11 cellular contexts compared by ENCODE assay signal in the genomic region with DNA sequence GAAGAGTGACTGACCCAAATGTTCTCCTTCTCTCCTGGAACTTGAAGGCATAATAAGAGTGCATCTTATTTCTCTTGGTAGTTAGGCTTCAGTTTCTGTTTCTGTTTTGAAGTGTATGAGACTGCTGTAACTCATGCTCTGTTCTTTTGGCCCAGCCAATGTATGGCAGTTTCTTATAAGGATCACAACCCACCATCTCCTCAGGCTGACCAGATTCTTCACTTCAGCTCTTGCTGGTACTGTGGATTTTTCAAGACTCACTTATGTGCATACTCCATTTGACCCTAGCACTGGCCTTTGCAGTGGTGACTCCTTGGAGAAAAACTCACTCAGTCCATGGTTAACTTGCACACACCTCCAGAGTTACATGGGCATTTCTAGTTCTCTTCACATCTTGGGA. TPM values are rescaled to one million over a fixed set of nuclear protein-coding genes. Genes with fewer than 3 reads are reported as not detected.
A peak's percentile ranks its signal among the peaks of the same experiment; 100 is the strongest.
DNase-seq lines count a peak whose midpoint lies in the region; ATAC-seq and TF ChIP-seq lines count a peak whose summit lies in the region.
"Had no signal": no experiment of that assay in that cellular context is flagged by ENCODE, and none has a peak within 500 bp of the region (broad histone marks: within the 10 kb centered on the region; RNA-seq: fewer than 3 reads in every experiment).

No MANE protein-coding gene starts in this region.

- no peak overlapping the region for H3K4me3 Mint-ChIP-seq in activated naive CD4-positive, alpha-beta T cell treated with anti-CD3 and anti-CD28 coated beads for 36 hours

- H3K4me3 ChIP-seq in MM.1S (ENCODE audit: low read length) (peak overlapping the region; percentile 41), transverse colon (no peak overlapping the region)

- H3K4me1 Mint-ChIP-seq in activated naive CD4-positive, alpha-beta T cell treated with anti-CD3 and anti-CD28 coated beads for 36 hours (ENCODE audit: low read depth): peaks cover 13% of the 10 kb centered on the region

- ATAC-seq in HG02840 (IDR thresholded peaks at IDR 0.05; ENCODE audit: low FRiP score, unreplicated experiment): peak; percentile 73
- ATAC-seq in stimulated activated naive CD8-positive, alpha-beta T cell treated with anti-CD3 and anti-CD28 coated beads, Interleukin-15, Interleukin-2, amounts not matched to agents 100 U/mL and 50 U/mL, for 24 hours: peak; percentile 52

- TF ChIP-seq CTCF in MM.1S (IDR thresholded peaks at IDR 0.05; ENCODE audit: low read length) (no peak), transverse colon (IDR thresholded peaks at IDR 0.05) (no peak)

- CTCF ChIA-PET in activated naive CD4-positive, alpha-beta T cell treated with anti-CD3 and anti-CD28 coated beads for 36 hours (lab: Charles Lee): no interaction called here

- H3K27ac ChIP-seq in MM.1S (ENCODE audit: low read length) (peak overlapping the region; percentile 27; the same call in 1 of the 2 replicates), transverse colon (no peak overlapping the region)

- H3K9me3 Mint-ChIP-seq in activated naive CD4-positive, alpha-beta T cell treated with anti-CD3 and anti-CD28 coated beads for 36 hours: no peaks in the 10 kb centered on the region

- H3K9me3 ChIP-seq in MM.1S (replicated peaks; ENCODE audit: insufficient read depth, low read length) (no peaks in the 10 kb centered on the region), transverse colon (no peaks in the 10 kb centered on the region)

- intact Hi-C loops in activated naive CD4-positive, alpha-beta T cell treated with anti-CD3 and anti-CD28 coated beads for 36 hours (cut with micrococcal nuclease): loop anchor here (1.0 kb wide), 1 partner anchor 9 kb away; a partner anchor contains a TSS
- intact Hi-C loops in transverse colon (cut with DNase I; ENCODE audit: low total_unique reads): no loop called here

- H4K20me1 ChIP-seq in MM.1S (ENCODE audit: insufficient read depth, low read length): no peaks in the 10 kb centered on the region

- H3K4me1 ChIP-seq in MM.1S (ENCODE audit: low read length): peaks cover 14% of the 10 kb centered on the region
- no peaks in the 10 kb centered on the region for H3K4me1 ChIP-seq in transverse colon

- no peak for TF ChIP-seq POLR2A in transverse colon (IDR thresholded peaks at IDR 0.05)

- peak overlapping the region; percentile 64 for H2AFZ ChIP-seq in MM.1S (ENCODE audit: low read length)

- H3K27ac Mint-ChIP-seq in activated naive CD4-positive, alpha-beta T cell treated with anti-CD3 and anti-CD28 coated beads for 36 hours: peak overlapping the region; percentile 27

- in situ Hi-C loops in transverse colon (cut with MboI; ENCODE audit: low pct_ligation_motif_present in 1 of 4, low pct_unique_long_range_greater_than_20kb in 1 of 4, low sequenced_read_pairs in 3 of 4): no loop called here

- no peaks in the 10 kb centered on the region for H3K36me3 ChIP-seq in MM.1S (replicated peaks; ENCODE audit: insufficient read depth, low read length)
- no peaks in the 10 kb centered on the region for H3K36me3 ChIP-seq in transverse colon

- H3K36me3 Mint-ChIP-seq in activated naive CD4-positive, alpha-beta T cell treated with anti-CD3 and anti-CD28 coated beads for 36 hours (ENCODE audit: low read depth): no peaks in the 10 kb centered on the region

- TF ChIP-seq EP300 in transverse colon (IDR thresholded peaks at IDR 0.05; ENCODE audit: low read depth): no peak

- no peaks in the 10 kb centered on the region; the same call in 1 of the 2 replicates for H3F3A ChIP-seq in MM.1S (ENCODE audit: insufficient read depth, low read length)

- H3K79me2 ChIP-seq in MM.1S (ENCODE audit: low read length): no peaks in the 10 kb centered on the region

- peak; percentile 19 for DNase-seq in activated naive CD4-positive, alpha-beta T cell treated with anti-CD3 and anti-CD28 coated beads for 36 hours
- DNase-seq in activated naive CD4-positive, alpha-beta T cell treated with Interleukin-2 at 50 U/mL for 16 hours: no peak
- DNase-seq in MM.1S (peak; percentile 80), NCI-H1436 treated with DMSO at 0.1 percent for 48 hours (lab: John Stamatoyannopoulos, UW) (no peak), transverse colon (no peak)
- no peak for DNase-seq in stimulated activated naive CD8-positive, alpha-beta T cell treated with anti-CD3 and anti-CD28 coated beads, Interleukin-15, Interleukin-2, amounts not matched to agents 100 U/mL and 50 U/mL, for 24 hours
- DNase-seq in activated CD8-positive, alpha-beta memory T cell treated with anti-CD3 and anti-CD28 coated beads, Interleukin-2, amount 50 U/mL, for 48 hours: no peak
- DNase-seq: NCI-H2227 treated with DMSO at 0.1 percent for 48 hours, small intestine, substantia nigra had no signal

- H3K27me3 ChIP-seq in MM.1S (replicated peaks; ENCODE audit: insufficient read depth, low read length): no peaks in the 10 kb centered on the region
- no peaks in the 10 kb centered on the region for H3K27me3 ChIP-seq in transverse colon

- no peaks in the 10 kb centered on the region for H3K9me2 ChIP-seq in MM.1S (replicated peaks; ENCODE audit: insufficient read depth, low read length)

- peaks cover 3% of the 10 kb centered on the region for H3K27me3 Mint-ChIP-seq in activated naive CD4-positive, alpha-beta T cell treated with anti-CD3 and anti-CD28 coated beads for 36 hours (ENCODE audit: low read depth)

- peak overlapping the region; percentile 71 for H3K4me2 ChIP-seq in MM.1S (ENCODE audit: low read depth, low read length)

- peak overlapping the region; percentile 32; the same call in 1 of the 2 replicates for H3K9ac ChIP-seq in MM.1S (ENCODE audit: low read length)

RNA-seq across cellular contexts. Expression of a gene that starts 9.6 kb away (rescaled TPM):
- 10 to 100 TPM; 76.3 to 81.0 TPM for total RNA-seq in activated naive CD4-positive, alpha-beta T cell treated with anti-CD3 and anti-CD28 coated beads for 36 hours
- 100 to 1,000 TPM in 1 of 4 donors, 10 to 100 TPM in 3; 47.4 to 183 (median 82.7) TPM for total RNA-seq in transverse colon

Comparison
In these comparisons a context has a peak if more than half of its experiments do, and no peak if none do; other contexts are left out.
1. DNase-seq: peak in activated naive CD4-positive, alpha-beta T cell treated with anti-CD3 and anti-CD28 coated beads for 36 hours (single experiment) and MM.1S (single experiment); none in activated naive CD4-positive, alpha-beta T cell treated with Interleukin-2 at 50 U/mL for 16 hours (single experiment), stimulated activated naive CD8-positive, alpha-beta T cell treated with anti-CD3 and anti-CD28 coated beads, Interleukin-15, Interleukin-2, amounts not matched to agents 100 U/mL and 50 U/mL, for 24 hours (single experiment), NCI-H1436 treated with DMSO at 0.1 percent for 48 hours (single experiment), transverse colon (single experiment) and activated CD8-positive, alpha-beta memory T cell treated with anti-CD3 and anti-CD28 coated beads, Interleukin-2, amount 50 U/mL, for 48 hours (single experiment).